In the genomic region with DNA sequence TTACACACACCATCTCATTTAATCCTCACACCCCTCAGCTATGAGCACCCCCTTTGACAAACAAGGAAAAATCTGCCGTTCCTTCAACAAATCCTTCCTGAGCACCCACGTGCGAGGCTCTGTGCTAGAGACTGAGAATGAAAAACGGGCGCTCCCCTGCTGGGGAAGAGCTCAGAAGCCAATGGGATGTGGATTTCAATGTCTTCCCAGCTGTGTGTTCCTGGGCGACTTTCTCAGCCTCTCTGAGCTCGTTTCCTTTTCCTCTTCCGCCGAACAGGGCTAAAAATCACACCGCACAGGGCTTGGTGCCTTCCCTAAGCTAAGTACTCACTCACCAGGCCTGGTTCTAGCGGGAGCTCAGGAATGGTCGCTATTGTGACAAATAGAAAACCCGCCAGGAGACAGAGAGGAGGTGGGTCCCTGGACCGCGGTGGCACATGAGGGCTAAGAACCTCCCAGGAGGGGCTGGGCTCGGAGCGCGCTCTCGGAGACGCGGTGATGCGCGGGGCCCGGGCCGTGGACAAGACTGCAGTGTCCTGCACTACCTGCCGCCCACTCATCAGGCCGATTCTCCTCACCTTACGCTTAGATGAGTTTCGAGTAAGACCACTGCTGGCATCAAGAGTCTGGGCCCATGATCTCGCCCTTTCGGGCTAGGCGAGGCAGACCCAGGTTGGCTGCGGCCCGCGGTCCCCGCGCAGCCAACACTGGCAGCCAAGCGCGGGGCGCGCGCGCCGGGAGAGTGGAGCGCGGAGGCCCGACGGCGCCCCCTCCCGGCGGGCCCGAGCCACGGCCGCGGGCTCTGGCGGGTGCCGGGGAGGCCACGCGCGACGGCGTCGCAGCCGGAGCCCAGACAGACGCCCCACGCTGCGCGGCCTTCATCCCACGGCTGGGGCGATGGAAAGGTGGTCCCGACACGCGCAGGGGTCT, we compare ENCODE assay signal across 1 cellular context.
TF ChIP-seq lines count a peak whose summit lies in the region.

No MANE protein-coding gene starts in this region.

TF ChIP-seq in GM12878, 131 proteins besides CTCF, POLR2A, EP300 and RAD21 (continues in another document):
- TF ChIP-seq RBBP5 (conservative IDR thresholded peaks at IDR 0.05) = no peak
- TF ChIP-seq, protein P1, sequence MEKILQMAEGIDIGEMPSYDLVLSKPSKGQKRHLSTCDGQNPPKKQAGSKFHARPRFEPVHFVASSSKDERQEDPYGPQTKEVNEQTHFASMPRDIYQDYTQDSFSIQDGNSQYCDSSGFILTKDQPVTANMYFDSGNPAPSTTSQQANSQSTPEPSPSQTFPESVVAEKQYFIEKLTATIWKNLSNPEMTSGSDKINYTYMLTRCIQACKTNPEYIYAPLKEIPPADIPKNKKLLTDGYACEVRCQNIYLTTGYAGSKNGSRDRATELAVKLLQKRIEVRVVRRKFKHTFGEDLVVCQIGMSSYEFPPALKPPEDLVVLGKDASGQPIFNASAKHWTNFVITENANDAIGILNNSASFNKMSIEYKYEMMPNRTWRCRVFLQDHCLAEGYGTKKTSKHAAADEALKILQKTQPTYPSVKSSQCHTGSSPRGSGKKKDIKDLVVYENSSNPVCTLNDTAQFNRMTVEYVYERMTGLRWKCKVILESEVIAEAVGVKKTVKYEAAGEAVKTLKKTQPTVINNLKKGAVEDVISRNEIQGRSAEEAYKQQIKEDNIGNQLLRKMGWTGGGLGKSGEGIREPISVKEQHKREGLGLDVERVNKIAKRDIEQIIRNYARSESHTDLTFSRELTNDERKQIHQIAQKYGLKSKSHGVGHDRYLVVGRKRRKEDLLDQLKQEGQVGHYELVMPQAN (conservative IDR thresholded peaks at IDR 0.05) = no peak
- TF ChIP-seq KDM1A (IDR thresholded peaks at IDR 0.05; ENCODE audit: borderline replicate concordance) = no peak
- TF ChIP-seq RB1 (IDR thresholded peaks at IDR 0.05; ENCODE audit: borderline replicate concordance) = peak; percentile 89; the same call in 1 of the 2 replicates
- TF ChIP-seq, protein P2, sequence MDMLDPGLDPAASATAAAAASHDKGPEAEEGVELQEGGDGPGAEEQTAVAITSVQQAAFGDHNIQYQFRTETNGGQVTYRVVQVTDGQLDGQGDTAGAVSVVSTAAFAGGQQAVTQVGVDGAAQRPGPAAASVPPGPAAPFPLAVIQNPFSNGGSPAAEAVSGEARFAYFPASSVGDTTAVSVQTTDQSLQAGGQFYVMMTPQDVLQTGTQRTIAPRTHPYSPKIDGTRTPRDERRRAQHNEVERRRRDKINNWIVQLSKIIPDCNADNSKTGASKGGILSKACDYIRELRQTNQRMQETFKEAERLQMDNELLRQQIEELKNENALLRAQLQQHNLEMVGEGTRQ (IDR thresholded peaks at IDR 0.05; ENCODE audit: borderline replicate concordance, low read depth, low read length) = no peak
- TF ChIP-seq, protein P3, sequence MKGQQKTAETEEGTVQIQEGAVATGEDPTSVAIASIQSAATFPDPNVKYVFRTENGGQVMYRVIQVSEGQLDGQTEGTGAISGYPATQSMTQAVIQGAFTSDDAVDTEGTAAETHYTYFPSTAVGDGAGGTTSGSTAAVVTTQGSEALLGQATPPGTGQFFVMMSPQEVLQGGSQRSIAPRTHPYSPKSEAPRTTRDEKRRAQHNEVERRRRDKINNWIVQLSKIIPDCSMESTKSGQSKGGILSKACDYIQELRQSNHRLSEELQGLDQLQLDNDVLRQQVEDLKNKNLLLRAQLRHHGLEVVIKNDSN (IDR thresholded peaks at IDR 0.05; ENCODE audit: borderline replicate concordance, extremely low read length, insufficient read depth, low read depth, low read length) = no peak
- TF ChIP-seq MYB (IDR thresholded peaks at IDR 0.05; ENCODE audit: borderline replicate concordance, low read depth, low read length) = no peak
- peak; percentile 95 for TF ChIP-seq SMARCA5 (IDR thresholded peaks at IDR 0.05)
- no peak for TF ChIP-seq SUZ12 (IDR thresholded peaks at IDR 0.05; ENCODE audit: unreplicated experiment)
- TF ChIP-seq, protein P4, sequence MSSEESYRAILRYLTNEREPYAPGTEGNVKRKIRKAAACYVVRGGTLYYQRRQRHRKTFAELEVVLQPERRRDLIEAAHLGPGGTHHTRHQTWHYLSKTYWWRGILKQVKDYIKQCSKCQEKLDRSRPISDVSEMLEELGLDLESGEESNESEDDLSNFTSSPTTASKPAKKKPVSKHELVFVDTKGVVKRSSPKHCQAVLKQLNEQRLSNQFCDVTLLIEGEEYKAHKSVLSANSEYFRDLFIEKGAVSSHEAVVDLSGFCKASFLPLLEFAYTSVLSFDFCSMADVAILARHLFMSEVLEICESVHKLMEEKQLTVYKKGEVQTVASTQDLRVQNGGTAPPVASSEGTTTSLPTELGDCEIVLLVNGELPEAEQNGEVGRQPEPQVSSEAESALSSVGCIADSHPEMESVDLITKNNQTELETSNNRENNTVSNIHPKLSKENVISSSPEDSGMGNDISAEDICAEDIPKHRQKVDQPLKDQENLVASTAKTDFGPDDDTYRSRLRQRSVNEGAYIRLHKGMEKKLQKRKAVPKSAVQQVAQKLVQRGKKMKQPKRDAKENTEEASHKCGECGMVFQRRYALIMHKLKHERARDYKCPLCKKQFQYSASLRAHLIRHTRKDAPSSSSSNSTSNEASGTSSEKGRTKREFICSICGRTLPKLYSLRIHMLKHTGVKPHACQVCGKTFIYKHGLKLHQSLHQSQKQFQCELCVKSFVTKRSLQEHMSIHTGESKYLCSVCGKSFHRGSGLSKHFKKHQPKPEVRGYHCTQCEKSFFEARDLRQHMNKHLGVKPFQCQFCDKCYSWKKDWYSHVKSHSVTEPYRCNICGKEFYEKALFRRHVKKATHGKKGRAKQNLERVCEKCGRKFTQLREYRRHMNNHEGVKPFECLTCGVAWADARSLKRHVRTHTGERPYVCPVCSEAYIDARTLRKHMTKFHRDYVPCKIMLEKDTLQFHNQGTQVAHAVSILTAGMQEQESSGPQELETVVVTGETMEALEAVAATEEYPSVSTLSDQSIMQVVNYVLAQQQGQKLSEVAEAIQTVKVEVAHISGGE (CRISPR knock-in tag; IDR thresholded peaks at IDR 0.05) = no peak
- TF ChIP-seq BHLHE40 (IDR thresholded peaks at IDR 0.05; ENCODE audit: borderline replicate concordance in 1 of 2, low read depth in 2 of 2, low read length in 1 of 2) = peak in 1 of 2 experiments; percentile 78; a peak in 1 of 4 replicates
- 0 out of 2 replicates have a peak, but pooled peaks have one; percentile 39 for TF ChIP-seq DPF2 (IDR thresholded peaks at IDR 0.05)
- TF ChIP-seq, protein P5, sequence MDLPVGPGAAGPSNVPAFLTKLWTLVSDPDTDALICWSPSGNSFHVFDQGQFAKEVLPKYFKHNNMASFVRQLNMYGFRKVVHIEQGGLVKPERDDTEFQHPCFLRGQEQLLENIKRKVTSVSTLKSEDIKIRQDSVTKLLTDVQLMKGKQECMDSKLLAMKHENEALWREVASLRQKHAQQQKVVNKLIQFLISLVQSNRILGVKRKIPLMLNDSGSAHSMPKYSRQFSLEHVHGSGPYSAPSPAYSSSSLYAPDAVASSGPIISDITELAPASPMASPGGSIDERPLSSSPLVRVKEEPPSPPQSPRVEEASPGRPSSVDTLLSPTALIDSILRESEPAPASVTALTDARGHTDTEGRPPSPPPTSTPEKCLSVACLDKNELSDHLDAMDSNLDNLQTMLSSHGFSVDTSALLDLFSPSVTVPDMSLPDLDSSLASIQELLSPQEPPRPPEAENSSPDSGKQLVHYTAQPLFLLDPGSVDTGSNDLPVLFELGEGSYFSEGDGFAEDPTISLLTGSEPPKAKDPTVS (IDR thresholded peaks at IDR 0.05; ENCODE audit: low read depth, low read length) = no peak
- TF ChIP-seq, protein P6, sequence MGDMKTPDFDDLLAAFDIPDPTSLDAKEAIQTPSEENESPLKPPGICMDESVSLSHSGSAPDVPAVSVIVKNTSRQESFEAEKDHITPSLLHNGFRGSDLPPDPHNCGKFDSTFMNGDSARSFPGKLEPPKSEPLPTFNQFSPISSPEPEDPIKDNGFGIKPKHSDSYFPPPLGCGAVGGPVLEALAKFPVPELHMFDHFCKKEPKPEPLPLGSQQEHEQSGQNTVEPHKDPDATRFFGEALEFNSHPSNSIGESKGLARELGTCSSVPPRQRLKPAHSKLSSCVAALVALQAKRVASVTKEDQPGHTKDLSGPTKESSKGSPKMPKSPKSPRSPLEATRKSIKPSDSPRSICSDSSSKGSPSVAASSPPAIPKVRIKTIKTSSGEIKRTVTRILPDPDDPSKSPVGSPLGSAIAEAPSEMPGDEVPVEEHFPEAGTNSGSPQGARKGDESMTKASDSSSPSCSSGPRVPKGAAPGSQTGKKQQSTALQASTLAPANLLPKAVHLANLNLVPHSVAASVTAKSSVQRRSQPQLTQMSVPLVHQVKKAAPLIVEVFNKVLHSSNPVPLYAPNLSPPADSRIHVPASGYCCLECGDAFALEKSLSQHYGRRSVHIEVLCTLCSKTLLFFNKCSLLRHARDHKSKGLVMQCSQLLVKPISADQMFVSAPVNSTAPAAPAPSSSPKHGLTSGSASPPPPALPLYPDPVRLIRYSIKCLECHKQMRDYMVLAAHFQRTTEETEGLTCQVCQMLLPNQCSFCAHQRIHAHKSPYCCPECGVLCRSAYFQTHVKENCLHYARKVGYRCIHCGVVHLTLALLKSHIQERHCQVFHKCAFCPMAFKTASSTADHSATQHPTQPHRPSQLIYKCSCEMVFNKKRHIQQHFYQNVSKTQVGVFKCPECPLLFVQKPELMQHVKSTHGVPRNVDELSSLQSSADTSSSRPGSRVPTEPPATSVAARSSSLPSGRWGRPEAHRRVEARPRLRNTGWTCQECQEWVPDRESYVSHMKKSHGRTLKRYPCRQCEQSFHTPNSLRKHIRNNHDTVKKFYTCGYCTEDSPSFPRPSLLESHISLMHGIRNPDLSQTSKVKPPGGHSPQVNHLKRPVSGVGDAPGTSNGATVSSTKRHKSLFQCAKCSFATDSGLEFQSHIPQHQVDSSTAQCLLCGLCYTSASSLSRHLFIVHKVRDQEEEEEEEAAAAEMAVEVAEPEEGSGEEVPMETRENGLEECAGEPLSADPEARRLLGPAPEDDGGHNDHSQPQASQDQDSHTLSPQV (IDR thresholded peaks at IDR 0.05) = peak; percentile 51; the same call in 1 of the 2 replicates
- TF ChIP-seq, protein P7, sequence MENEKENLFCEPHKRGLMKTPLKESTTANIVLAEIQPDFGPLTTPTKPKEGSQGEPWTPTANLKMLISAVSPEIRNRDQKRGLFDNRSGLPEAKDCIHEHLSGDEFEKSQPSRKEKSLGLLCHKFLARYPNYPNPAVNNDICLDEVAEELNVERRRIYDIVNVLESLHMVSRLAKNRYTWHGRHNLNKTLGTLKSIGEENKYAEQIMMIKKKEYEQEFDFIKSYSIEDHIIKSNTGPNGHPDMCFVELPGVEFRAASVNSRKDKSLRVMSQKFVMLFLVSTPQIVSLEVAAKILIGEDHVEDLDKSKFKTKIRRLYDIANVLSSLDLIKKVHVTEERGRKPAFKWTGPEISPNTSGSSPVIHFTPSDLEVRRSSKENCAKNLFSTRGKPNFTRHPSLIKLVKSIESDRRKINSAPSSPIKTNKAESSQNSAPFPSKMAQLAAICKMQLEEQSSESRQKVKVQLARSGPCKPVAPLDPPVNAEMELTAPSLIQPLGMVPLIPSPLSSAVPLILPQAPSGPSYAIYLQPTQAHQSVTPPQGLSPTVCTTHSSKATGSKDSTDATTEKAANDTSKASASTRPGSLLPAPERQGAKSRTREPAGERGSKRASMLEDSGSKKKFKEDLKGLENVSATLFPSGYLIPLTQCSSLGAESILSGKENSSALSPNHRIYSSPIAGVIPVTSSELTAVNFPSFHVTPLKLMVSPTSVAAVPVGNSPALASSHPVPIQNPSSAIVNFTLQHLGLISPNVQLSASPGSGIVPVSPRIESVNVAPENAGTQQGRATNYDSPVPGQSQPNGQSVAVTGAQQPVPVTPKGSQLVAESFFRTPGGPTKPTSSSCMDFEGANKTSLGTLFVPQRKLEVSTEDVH (IDR thresholded peaks at IDR 0.05; ENCODE audit: low read depth, partially characterized antibody) = no peak
- no peak for TF ChIP-seq ATF7 (IDR thresholded peaks at IDR 0.05; ENCODE audit: low read depth)
- TF ChIP-seq FOXM1 (IDR thresholded peaks at IDR 0.05; ENCODE audit: low read depth, low read length) = no peak
- TF ChIP-seq NR2F1 (conservative IDR thresholded peaks at IDR 0.05) = peak; percentile 53
- peak; percentile 67; the same call in 1 of the 2 replicates for TF ChIP-seq ZSCAN29 (IDR thresholded peaks at IDR 0.05)
- TF ChIP-seq CBX5 (IDR thresholded peaks at IDR 0.05; ENCODE audit: low read depth) = no peak
- peak; percentile 82; the same call in 1 of the 2 replicates for TF ChIP-seq LARP7 (IDR thresholded peaks at IDR 0.05)
- TF ChIP-seq TAF1 (IDR thresholded peaks at IDR 0.05; ENCODE audit: borderline replicate concordance, low read depth, low read length) = no peak
- peak in 1 of 2 experiments; percentile 19; a peak in 1 of 4 replicates for TF ChIP-seq ETV6 (conservative IDR thresholded peaks at IDR 0.05 in 1 of 2, IDR thresholded peaks at IDR 0.05 in 1 of 2; ENCODE audit: borderline replicate concordance in 1 of 2, low read depth in 1 of 2)
- TF ChIP-seq PAX5 (IDR thresholded peaks at IDR 0.05; ENCODE audit: borderline replicate concordance, low read depth, low read length) = no peak
- no peak for TF ChIP-seq FOXK2 (IDR thresholded peaks at IDR 0.05)
- no peak for TF ChIP-seq CHD4 (IDR thresholded peaks at IDR 0.05)
- TF ChIP-seq, protein P8, sequence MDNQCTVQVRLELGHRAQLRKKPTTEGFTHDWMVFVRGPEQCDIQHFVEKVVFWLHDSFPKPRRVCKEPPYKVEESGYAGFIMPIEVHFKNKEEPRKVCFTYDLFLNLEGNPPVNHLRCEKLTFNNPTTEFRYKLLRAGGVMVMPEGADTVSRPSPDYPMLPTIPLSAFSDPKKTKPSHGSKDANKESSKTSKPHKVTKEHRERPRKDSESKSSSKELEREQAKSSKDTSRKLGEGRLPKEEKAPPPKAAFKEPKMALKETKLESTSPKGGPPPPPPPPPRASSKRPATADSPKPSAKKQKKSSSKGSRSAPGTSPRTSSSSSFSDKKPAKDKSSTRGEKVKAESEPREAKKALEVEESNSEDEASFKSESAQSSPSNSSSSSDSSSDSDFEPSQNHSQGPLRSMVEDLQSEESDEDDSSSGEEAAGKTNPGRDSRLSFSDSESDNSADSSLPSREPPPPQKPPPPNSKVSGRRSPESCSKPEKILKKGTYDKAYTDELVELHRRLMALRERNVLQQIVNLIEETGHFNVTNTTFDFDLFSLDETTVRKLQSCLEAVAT (IDR thresholded peaks at IDR 0.05) = no peak
- TF ChIP-seq GATAD2B (conservative IDR thresholded peaks at IDR 0.05; ENCODE audit: low read depth) = peak; percentile 94
- no peak for TF ChIP-seq MXI1 (IDR thresholded peaks at IDR 0.05; ENCODE audit: low read depth, low read length)
- TF ChIP-seq SIX5 (IDR thresholded peaks at IDR 0.05; ENCODE audit: low read depth, low read length, severe bottlenecking) = no peak
- TF ChIP-seq SMAD5 (IDR thresholded peaks at IDR 0.05; ENCODE audit: low read depth) = no peak
- TF ChIP-seq, protein P9, sequence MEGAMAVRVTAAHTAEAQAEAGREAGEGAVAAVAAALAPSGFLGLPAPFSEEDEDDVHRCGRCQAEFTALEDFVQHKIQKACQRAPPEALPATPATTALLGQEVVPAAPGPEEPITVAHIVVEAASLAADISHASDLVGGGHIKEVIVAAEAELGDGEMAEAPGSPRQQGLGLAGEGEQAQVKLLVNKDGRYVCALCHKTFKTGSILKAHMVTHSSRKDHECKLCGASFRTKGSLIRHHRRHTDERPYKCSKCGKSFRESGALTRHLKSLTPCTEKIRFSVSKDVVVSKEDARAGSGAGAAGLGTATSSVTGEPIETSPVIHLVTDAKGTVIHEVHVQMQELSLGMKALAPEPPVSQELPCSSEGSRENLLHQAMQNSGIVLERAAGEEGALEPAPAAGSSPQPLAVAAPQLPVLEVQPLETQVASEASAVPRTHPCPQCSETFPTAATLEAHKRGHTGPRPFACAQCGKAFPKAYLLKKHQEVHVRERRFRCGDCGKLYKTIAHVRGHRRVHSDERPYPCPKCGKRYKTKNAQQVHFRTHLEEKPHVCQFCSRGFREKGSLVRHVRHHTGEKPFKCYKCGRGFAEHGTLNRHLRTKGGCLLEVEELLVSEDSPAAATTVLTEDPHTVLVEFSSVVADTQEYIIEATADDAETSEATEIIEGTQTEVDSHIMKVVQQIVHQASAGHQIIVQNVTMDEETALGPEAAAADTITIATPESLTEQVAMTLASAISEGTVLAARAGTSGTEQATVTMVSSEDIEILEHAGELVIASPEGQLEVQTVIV (IDR thresholded peaks at IDR 0.05; ENCODE audit: borderline replicate concordance, partially characterized antibody) = no peak
- TF ChIP-seq RELA (IDR thresholded peaks at IDR 0.05; ENCODE audit: borderline replicate concordance, partially characterized antibody) = peak; percentile 32
